ENCODE assay signal across 16 cellular contexts in the genomic region with DNA sequence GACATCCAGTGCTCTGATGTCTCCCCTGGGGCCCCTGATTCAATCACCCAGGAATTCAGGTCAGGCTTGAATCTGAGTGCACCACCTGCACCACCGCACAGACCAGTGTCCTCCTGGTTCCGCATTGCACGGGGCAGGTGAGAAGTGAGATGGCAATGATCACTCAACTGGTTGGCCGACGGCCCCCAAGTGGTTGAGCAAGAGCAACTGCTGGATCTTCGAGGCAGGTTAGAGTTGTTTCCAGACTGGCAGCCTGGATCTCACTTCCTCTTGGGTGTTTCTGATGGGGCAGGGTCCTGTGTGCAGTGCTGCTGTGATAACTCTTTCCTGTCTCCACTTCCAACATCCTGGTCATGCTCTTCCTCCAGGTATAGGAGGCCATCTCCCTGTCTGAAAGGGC. TPM values are rescaled to one million over a fixed set of nuclear protein-coding genes. Genes with fewer than 3 reads are reported as not detected.
"Had no signal": no experiment of that assay in that cellular context is flagged by ENCODE, and none has a peak within 500 bp of the region (broad histone marks: within the 10 kb centered on the region; RNA-seq: fewer than 3 reads in every experiment).

No MANE protein-coding gene starts in this region.

- H3K36me3 ChIP-seq: esophagus muscularis mucosa, left lung, ovary had no signal

- H3K9me3 ChIP-seq: esophagus muscularis mucosa, left lung, ovary, testis had no signal

- H3K27ac Mint-ChIP-seq: activated naive CD8-positive, alpha-beta T cell treated with anti-CD3 and anti-CD28 coated beads, Interleukin-2, amount 10 ng/mL, durations not matched to agents 7 days and 5 days; nephron progenitor cell; stimulated activated naive CD8-positive, alpha-beta T cell treated with anti-CD3 and anti-CD28 coated beads, Interleukin-15, Interleukin-2, amounts not matched to agents 100 ng/mL and 50 ng/mL, for 24 hours had no signal

- H3K4me3 ChIP-seq: dorsolateral prefrontal cortex, esophagus muscularis mucosa, left lung, ovary, testis had no signal

- H3K27ac ChIP-seq: dorsolateral prefrontal cortex, esophagus muscularis mucosa, left lung, ovary, testis had no signal

- DNase-seq: activated CD4-positive, alpha-beta T cell treated with anti-CD3 and anti-CD28 coated beads, Interleukin-2, amount 50 U/mL, for 4 hours; activated CD4-positive, CD25-positive, alpha-beta regulatory T cell; activated naive CD8-positive, alpha-beta T cell treated with anti-CD3 and anti-CD28 coated beads, Interleukin-2, amount 10 ng/mL, durations not matched to agents 7 days and 5 days; activated T-cell treated with anti-CD3 and anti-CD28 coated beads, Interleukin-2, amount 50 U/mL, for 48 hours; anterior cingulate cortex; left lung; mesendoderm; nephron progenitor cell; ovary; stimulated activated CD4-positive, alpha-beta T cell treated with anti-CD3 and anti-CD28 coated beads, Interleukin-15, amount 100 ng/mL, for 24 hours; stimulated activated CD4-positive, alpha-beta T cell treated with anti-CD3 and anti-CD28 coated beads, Interleukin-4, amount 100 ng/mL, for 24 hours; testis had no signal

- H3K4me1 ChIP-seq: esophagus muscularis mucosa, left lung, testis had no signal

- H3K27me3 Mint-ChIP-seq: activated naive CD8-positive, alpha-beta T cell treated with anti-CD3 and anti-CD28 coated beads, Interleukin-2, amount 10 ng/mL, durations not matched to agents 7 days and 5 days had no signal

- H3K9me3 Mint-ChIP-seq: activated naive CD8-positive, alpha-beta T cell treated with anti-CD3 and anti-CD28 coated beads, Interleukin-2, amount 10 ng/mL, durations not matched to agents 7 days and 5 days; nephron progenitor cell; stimulated activated naive CD8-positive, alpha-beta T cell treated with anti-CD3 and anti-CD28 coated beads, Interleukin-15, Interleukin-2, amounts not matched to agents 100 ng/mL and 50 ng/mL, for 24 hours had no signal

- H3K36me3 Mint-ChIP-seq: activated naive CD8-positive, alpha-beta T cell treated with anti-CD3 and anti-CD28 coated beads, Interleukin-2, amount 10 ng/mL, durations not matched to agents 7 days and 5 days had no signal

- H3K27me3 ChIP-seq: ovary, testis had no signal

- H3K4me1 Mint-ChIP-seq: activated naive CD8-positive, alpha-beta T cell treated with anti-CD3 and anti-CD28 coated beads, Interleukin-2, amount 10 ng/mL, durations not matched to agents 7 days and 5 days had no signal

- ATAC-seq: left lung had no signal

- H3K4me3 Mint-ChIP-seq: activated naive CD8-positive, alpha-beta T cell treated with anti-CD3 and anti-CD28 coated beads, Interleukin-2, amount 10 ng/mL, durations not matched to agents 7 days and 5 days; nephron progenitor cell; stimulated activated naive CD8-positive, alpha-beta T cell treated with anti-CD3 and anti-CD28 coated beads, Interleukin-15, Interleukin-2, amounts not matched to agents 100 ng/mL and 50 ng/mL, for 24 hours had no signal

RNA-seq across cellular contexts. Expression of a gene that starts 50.4 kb away (rescaled TPM):
- total RNA-seq: fibroblast of villous mesenchyme had no signal
